ENCODE assay signal across 11 cellular contexts in genomic region chr12:18320976-18321375, GRCh38. TPM values are rescaled to one million over a fixed set of nuclear protein-coding genes. Genes with fewer than 3 reads are reported as not detected.
"Had no signal": no experiment of that assay in that cellular context is flagged by ENCODE, and none has a peak within 500 bp of the region (broad histone marks: within the 10 kb centered on the region; RNA-seq: fewer than 3 reads in every experiment).

No MANE protein-coding gene starts in this region.

- H3K4me1 ChIP-seq: HAP-1 had no signal

- H3K27ac ChIP-seq: GM23248, HL-60 had no signal

- H3K4me3 ChIP-seq: GM23248, HAP-1 had no signal

- H3K9me3 ChIP-seq: HAP-1 had no signal

- DNase-seq: GM23248, GOT3, H7, HFFc6, KBM-7 had no signal

- H3K36me3 ChIP-seq: HAP-1 had no signal

- ATAC-seq: HCT116 had no signal

- H2AFZ ChIP-seq: GM23248 had no signal

- H3K9ac ChIP-seq: GM23248 had no signal

RNA-seq across cellular contexts. Expression of gene PIK3C2G, which starts 59.7 kb away (rescaled TPM):
- total RNA-seq: GM23248, H4, H7, HepG2, HFFc6, HT1080 had no signal
